16 cellular contexts compared by ENCODE assay signal in genomic region chr11:19428206-19429001, GRCh38.
DNase-seq lines count a peak whose midpoint lies in the region; ATAC-seq, FAIRE-seq and TF ChIP-seq lines count a peak whose summit lies in the region.
"Had no signal": no experiment of that assay in that cellular context is flagged by ENCODE, and none has a peak within 500 bp of the region (broad histone marks: within the 10 kb centered on the region; RNA-seq: fewer than 3 reads in every experiment).

No MANE protein-coding gene starts in this region.

- H3K4me2 ChIP-seq in GM23338 (no peak overlapping the region), endothelial cell of umbilical vein (ENCODE audit: insufficient read depth, low read length) (no peak overlapping the region)

- H3K9me1 ChIP-seq in endothelial cell of umbilical vein (replicated peaks; ENCODE audit: control insufficient read depth, extremely low read depth, insufficient read depth, low read length): no peaks in the 10 kb centered on the region

- no peaks in the 10 kb centered on the region for H3K27me3 ChIP-seq in GM23338 (ENCODE audit: insufficient read depth)
- H3K27me3 ChIP-seq in endothelial cell of umbilical vein (ENCODE audit: control insufficient read depth in 2 of 2, insufficient read depth in 2 of 2, low read length in 2 of 2): no peaks in the 10 kb centered on the region
- no peaks in the 10 kb centered on the region for H3K27me3 ChIP-seq in upper lobe of right lung

- dilution Hi-C loops in endothelial cell of umbilical vein (cut with MboI; ENCODE audit: extremely low pct_ligation_motif_present, low sequenced_read_pairs): no loop called here

- H4K20me1 ChIP-seq in GM23338 (replicated peaks; ENCODE audit: insufficient read depth): 0 out of 2 replicates have a peak, but pooled peaks cover 3% of the 10 kb centered on the region
- no peaks in the 10 kb centered on the region for H4K20me1 ChIP-seq in endothelial cell of umbilical vein (replicated peaks; ENCODE audit: control insufficient read depth, extremely low read depth, insufficient read depth, low read length)

- H3K36me3 ChIP-seq in GM23338 (ENCODE audit: insufficient read depth) (no peaks in the 10 kb centered on the region), endothelial cell of umbilical vein (ENCODE audit: control insufficient read depth in 2 of 2, extremely low read depth in 1 of 2, insufficient read depth in 2 of 2, low read length in 2 of 2) (no peaks in the 10 kb centered on the region), upper lobe of right lung (no peaks in the 10 kb centered on the region)

- no peak overlapping the region for H3K27ac ChIP-seq in GM23338 (ENCODE audit: low read depth)
- no peak overlapping the region for H3K27ac ChIP-seq in endothelial cell of umbilical vein (ENCODE audit: insufficient read depth, low read depth, low read length)
- no peak overlapping the region for H3K27ac ChIP-seq in upper lobe of right lung
- H3K27ac ChIP-seq: SK-N-MC had no signal

- TF ChIP-seq CTCF in GM23338 (conservative IDR thresholded peaks at IDR 0.05; ENCODE audit: low read depth in 2 of 2) (peak in 1 of 2 experiments; percentile 37; a peak in 2 of 4 replicates), endothelial cell of umbilical vein (IDR thresholded peaks at IDR 0.05; ENCODE audit: extremely low read depth in 1 of 2, insufficient read depth in 1 of 2, low read depth in 1 of 2, low read length in 2 of 2) (no peak), upper lobe of right lung (IDR thresholded peaks at IDR 0.05) (no peak)

- H3F3A ChIP-seq in GM23338 (replicated peaks; ENCODE audit: low read depth): no peaks in the 10 kb centered on the region

- CTCF ChIA-PET in endothelial cell of umbilical vein (lab: Charles Lee): interaction anchor here (0.7 to 1.1 kb wide), 7 partner anchors 14 to 105 kb away, joined by 3 to 4 read pairs (median 3); no protein-coding TSS in a partner anchor

- ATAC-seq in GM23338 (peak; percentile 59), GM19023 (IDR thresholded peaks at IDR 0.05; ENCODE audit: unreplicated experiment) (no peak), upper lobe of right lung (no peak)

- H3K27me3 Mint-ChIP-seq in GM23338 (ENCODE audit: insufficient read depth, low read depth, poor library complexity): peaks cover 2% of the 10 kb centered on the region

- intact Hi-C loops in endothelial cell of umbilical vein (cut with micrococcal nuclease): no loop called here
- intact Hi-C loops in upper lobe of right lung (cut with DNase I): no loop called here

- H3K36me3 Mint-ChIP-seq in GM23338 (ENCODE audit: low read depth): no peaks in the 10 kb centered on the region

- H3K9me3 ChIP-seq in endothelial cell of umbilical vein (replicated peaks; ENCODE audit: control insufficient read depth, insufficient read depth, low read length) (no peaks in the 10 kb centered on the region), upper lobe of right lung (no peaks in the 10 kb centered on the region)

- FAIRE-seq in endothelial cell of umbilical vein (lab: Jason Lieb, UNC): peak; percentile 71

- peaks cover 31% of the 10 kb centered on the region for H3K4me1 Mint-ChIP-seq in GM23338

- no peaks in the 10 kb centered on the region for H3K9me2 ChIP-seq in GM23338 (ENCODE audit: insufficient read depth)

- peak; percentile 59 for DNase-seq in A172 (ENCODE audit: low spot score)
- peak; percentile 35 for DNase-seq in GM23338 (ENCODE audit: low spot score)
- peak; percentile 83 for DNase-seq in NCI-H82 (lab: John Stamatoyannopoulos, UW)
- peak; percentile 50 for DNase-seq in endothelial cell of umbilical vein (ENCODE audit: low read depth, low spot score)
- no peak for DNase-seq in activated CD8-positive, alpha-beta memory T cell treated with anti-CD3 and anti-CD28 coated beads, Interleukin-2, amount 50 U/mL, for 4 hours
- no peak for DNase-seq in upper lobe of right lung
- DNase-seq in AG08395 (ENCODE audit: low spot score): no peak
- DNase-seq: activated CD4-positive, alpha-beta T cell treated with anti-CD3 and anti-CD28 coated beads for 1 hour; EL; midbrain; NCI-H774; stimulated activated CD4-positive, alpha-beta T cell treated with anti-CD3 and anti-CD28 coated beads, Interleukin-2, amount 100 ng/mL, for 48 hours; stimulated activated naive CD4-positive, alpha-beta T cell had no signal

- no peak for TF ChIP-seq POLR2A in endothelial cell of umbilical vein (IDR thresholded peaks at IDR 0.05; ENCODE audit: low read depth, low read length)

- POLR2A ChIA-PET in endothelial cell of umbilical vein (lab: Charles Lee): no interaction called here

- H3K4me3 ChIP-seq in GM23338: no peak overlapping the region
- H3K4me3 ChIP-seq in endothelial cell of umbilical vein (replicated peaks in 1 of 3; ENCODE audit: insufficient read depth in 1 of 3, low read depth in 1 of 3, low read length in 3 of 3): no peak overlapping the region
- no peak overlapping the region for H3K4me3 ChIP-seq in upper lobe of right lung
- H3K4me3 ChIP-seq: SK-N-MC had no signal

- no peak overlapping the region for H3K4me3 Mint-ChIP-seq in GM23338
- H3K4me3 Mint-ChIP-seq: B cell had no signal

- H3K9ac ChIP-seq in endothelial cell of umbilical vein (replicated peaks; ENCODE audit: extremely low read depth, insufficient read depth, low read length): no peak overlapping the region

- BruUV-seq in endothelial cell of umbilical vein (replicated peaks; lab: Mats Ljungman, UMichigan): no TSS peak

- H3K9me3 Mint-ChIP-seq in GM23338: no peaks in the 10 kb centered on the region

- no peaks in the 10 kb centered on the region for H3K79me2 ChIP-seq in GM23338 (replicated peaks; ENCODE audit: insufficient read depth)
- no peaks in the 10 kb centered on the region for H3K79me2 ChIP-seq in endothelial cell of umbilical vein (ENCODE audit: control insufficient read depth, insufficient read depth, low read length)

- H3K27ac Mint-ChIP-seq in GM23338: no peak overlapping the region
- H3K27ac Mint-ChIP-seq: B cell had no signal

- H2AFZ ChIP-seq in GM23338 (no peak overlapping the region), endothelial cell of umbilical vein (ENCODE audit: low read depth, low read length) (no peak overlapping the region)

- peaks cover 24% of the 10 kb centered on the region for H3K4me1 ChIP-seq in GM23338 (ENCODE audit: insufficient read depth)
- H3K4me1 ChIP-seq in endothelial cell of umbilical vein (ENCODE audit: control insufficient read depth, extremely low read depth, insufficient read depth, low read length): peaks cover 11% of the 10 kb centered on the region
- peaks cover 5% of the 10 kb centered on the region for H3K4me1 ChIP-seq in upper lobe of right lung

TF ChIP-seq in GM23338, 12 proteins besides CTCF, POLR2A, EP300 and RAD21 (continues in another document):
- TF ChIP-seq EZH2 (IDR thresholded peaks at IDR 0.05; ENCODE audit: low read depth, unreplicated experiment) (no peak), STAT1 (IDR thresholded peaks at IDR 0.05; ENCODE audit: unreplicated experiment) (no peak)

TF ChIP-seq in endothelial cell of umbilical vein, 7 proteins besides CTCF, POLR2A, EP300 and RAD21:
- TF ChIP-seq MYC (IDR thresholded peaks at IDR 0.05; ENCODE audit: low read depth, low read length): no peak
- TF ChIP-seq POLR2AphosphoS5 (IDR thresholded peaks at IDR 0.05; ENCODE audit: insufficient read depth, low read depth, low read length): no peak
- TF ChIP-seq, protein P1, sequence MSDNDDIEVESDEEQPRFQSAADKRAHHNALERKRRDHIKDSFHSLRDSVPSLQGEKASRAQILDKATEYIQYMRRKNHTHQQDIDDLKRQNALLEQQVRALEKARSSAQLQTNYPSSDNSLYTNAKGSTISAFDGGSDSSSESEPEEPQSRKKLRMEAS (IDR thresholded peaks at IDR 0.05; ENCODE audit: insufficient read depth, insufficient read length): no peak
- TF ChIP-seq FOS (IDR thresholded peaks at IDR 0.05; ENCODE audit: borderline replicate concordance, insufficient read depth, low read length): peak; percentile 75
- TF ChIP-seq EZH2 (IDR thresholded peaks at IDR 0.05; ENCODE audit: borderline replicate concordance, low read depth, low read length, severe bottlenecking): no peak
- no peak for TF ChIP-seq GATA2 (IDR thresholded peaks at IDR 0.05; ENCODE audit: insufficient read depth, insufficient read length, low read depth, low read length)
- TF ChIP-seq JUN (IDR thresholded peaks at IDR 0.05; ENCODE audit: borderline replicate concordance, insufficient read depth, insufficient read length, low read depth): peak; percentile 17

Comparison
In these comparisons a context has a peak if more than half of its experiments do, and no peak if none do; other contexts are left out.
1. DNase-seq: peak in A172 (single experiment), GM23338 (single experiment), NCI-H82 (single experiment) and endothelial cell of umbilical vein (single experiment); none in activated CD8-positive, alpha-beta memory T cell treated with anti-CD3 and anti-CD28 coated beads, Interleukin-2, amount 50 U/mL, for 4 hours (single experiment), upper lobe of right lung (single experiment) and AG08395 (single experiment).